ENCODE assay signal across 14 cellular contexts in the genomic region with DNA sequence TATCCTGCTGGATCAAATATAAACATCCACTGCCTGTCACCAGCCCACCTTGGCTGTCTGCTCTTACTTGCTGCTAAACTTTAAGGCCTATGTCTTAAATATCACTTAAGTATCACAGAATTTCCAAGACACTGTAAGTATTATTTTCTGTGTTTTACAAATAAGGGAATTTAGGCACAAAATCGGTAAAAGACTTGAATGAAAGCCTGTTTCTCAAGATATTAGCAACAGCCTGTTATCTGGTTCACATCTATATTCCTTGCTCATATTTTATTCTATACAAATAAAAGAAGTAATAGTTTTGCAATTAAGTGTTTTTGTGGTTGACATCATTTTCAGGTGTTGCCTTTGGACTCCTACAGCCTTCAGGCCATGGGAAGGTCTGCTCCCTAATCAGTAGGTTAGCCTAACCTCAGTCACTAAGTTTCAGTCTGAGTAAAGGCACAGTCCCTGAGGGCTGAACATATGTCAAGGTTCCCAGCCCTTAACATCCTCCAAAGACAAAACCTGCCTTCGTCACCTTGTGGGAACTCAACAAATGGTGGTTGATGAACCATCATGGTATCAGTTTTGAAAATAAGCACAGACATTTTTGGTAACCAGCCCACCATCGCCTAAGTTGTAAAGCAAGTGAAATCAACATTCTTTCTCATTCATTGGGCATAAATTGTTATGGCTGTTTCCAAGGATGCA.
A peak's percentile ranks its signal among the peaks of the same experiment; 100 is the strongest.
DNase-seq lines count a peak whose midpoint lies in the region; ATAC-seq and TF ChIP-seq lines count a peak whose summit lies in the region.
"Had no signal": no experiment of that assay in that cellular context is flagged by ENCODE, and none has a peak within 500 bp of the region (broad histone marks: within the 10 kb centered on the region; RNA-seq: fewer than 3 reads in every experiment).

No MANE protein-coding gene starts in this region.

- H3K4me2 ChIP-seq in neural progenitor cell = no peak overlapping the region

- no peak overlapping the region for H3K9ac ChIP-seq in neural progenitor cell

- no peaks in the 10 kb centered on the region for H3K9me3 Mint-ChIP-seq in neural progenitor cell

- H3K36me3 ChIP-seq in neural progenitor cell (no peaks in the 10 kb centered on the region), upper lobe of right lung (no peaks in the 10 kb centered on the region)
- H3K36me3 ChIP-seq: HAP-1 had no signal

- H3K4me3 ChIP-seq in neural progenitor cell (no peak overlapping the region), upper lobe of right lung (no peak overlapping the region)
- H3K4me3 ChIP-seq: HAP-1 had no signal

- H4K20me1 ChIP-seq in neural progenitor cell (ENCODE audit: low read depth) = no peaks in the 10 kb centered on the region

- no peak overlapping the region for H3K27ac ChIP-seq in neural progenitor cell
- H3K27ac ChIP-seq in upper lobe of right lung = no peak overlapping the region

- H3K4me1 Mint-ChIP-seq in neural progenitor cell = peaks cover 2% of the 10 kb centered on the region

- H3K9me3 ChIP-seq in neural progenitor cell (ENCODE audit: low read depth) (no peaks in the 10 kb centered on the region), upper lobe of right lung (no peaks in the 10 kb centered on the region)
- H3K9me3 ChIP-seq: HAP-1 had no signal

- no peaks in the 10 kb centered on the region for H3F3A ChIP-seq in neural progenitor cell (ENCODE audit: low read depth)

- H3K79me2 ChIP-seq in neural progenitor cell (ENCODE audit: low read depth) = no peaks in the 10 kb centered on the region

- H3K27ac Mint-ChIP-seq in neural progenitor cell = no peak overlapping the region

- H3K36me3 Mint-ChIP-seq in neural progenitor cell = no peaks in the 10 kb centered on the region

- H3K4me1 ChIP-seq in neural progenitor cell = peaks cover 9% of the 10 kb centered on the region
- no peaks in the 10 kb centered on the region for H3K4me1 ChIP-seq in upper lobe of right lung
- H3K4me1 ChIP-seq: HAP-1 had no signal

- ATAC-seq in GM18498 (IDR thresholded peaks at IDR 0.05; ENCODE audit: unreplicated experiment) (peak; percentile 88), GM19397 (IDR thresholded peaks at IDR 0.05; ENCODE audit: unreplicated experiment) (peak; percentile 85), HG02759 (IDR thresholded peaks at IDR 0.05; ENCODE audit: unreplicated experiment) (peak; percentile 99), HG03439 (IDR thresholded peaks at IDR 0.05; ENCODE audit: unreplicated experiment) (peak; percentile 94), upper lobe of right lung (no peak)

- TF ChIP-seq CTCF in neural progenitor cell (IDR thresholded peaks at IDR 0.05) (no peak), upper lobe of right lung (IDR thresholded peaks at IDR 0.05) (no peak)

- H2AFZ ChIP-seq in neural progenitor cell (replicated peaks) = no peak overlapping the region

- H3K27me3 Mint-ChIP-seq in neural progenitor cell (ENCODE audit: insufficient read depth, low read depth) = peaks cover 2% of the 10 kb centered on the region

- no peak overlapping the region for H3K4me3 Mint-ChIP-seq in neural progenitor cell

- no peaks in the 10 kb centered on the region for H3K27me3 ChIP-seq in neural progenitor cell
- peaks cover 4% of the 10 kb centered on the region for H3K27me3 ChIP-seq in upper lobe of right lung

- intact Hi-C loops in upper lobe of right lung (cut with DNase I) = no loop called here

- DNase-seq in neural progenitor cell (ENCODE audit: low spot score) (no peak), cerebellar cortex (ENCODE audit: low spot score) (no peak), upper lobe of right lung (no peak)
- no peak for DNase-seq in activated T-cell treated with anti-CD3 and anti-CD28 coated beads, Interleukin-2, amount 50 U/mL, for 1 hour
- DNase-seq: activated CD8-positive, alpha-beta memory T cell treated with anti-CD3 and anti-CD28 coated beads, Interleukin-2, amount 50 U/mL, for 48 hours; anterior cingulate cortex; DND-41; effector memory CD4-positive, alpha-beta T cell; NCI-H526 treated with DMSO at 0.1 percent for 48 hours had no signal
